Comparison of ENCODE assay signal across 31 cellular contexts in genomic region chr14:56963381-56963780, GRCh38.
"Had no signal": no experiment of that assay in that cellular context is flagged by ENCODE, and none has a peak within 500 bp of the region (broad histone marks: within the 10 kb centered on the region; RNA-seq: fewer than 3 reads in every experiment).

No MANE protein-coding gene starts in this region.

- H3K9me3 ChIP-seq: ascending aorta, pancreas, prostate gland, stomach, thyroid gland, upper lobe of left lung had no signal

- H3K27me3 ChIP-seq: ascending aorta, cardiac muscle cell, pancreas, stomach, thyroid gland, upper lobe of left lung had no signal

- H3K4me3 ChIP-seq: ascending aorta, cardiac muscle cell, pancreas, prostate gland, smooth muscle cell, stomach, thyroid gland, upper lobe of left lung had no signal

- H3K27ac ChIP-seq: ascending aorta, cardiac muscle cell, pancreas, prostate gland, stomach, thyroid gland, upper lobe of left lung had no signal

- H3K36me3 ChIP-seq: ascending aorta, cardiac muscle cell, pancreas, prostate gland, stomach, thyroid gland, upper lobe of left lung had no signal

- DNase-seq: activated CD4-positive, alpha-beta memory T cell treated with anti-CD3 and anti-CD28 coated beads for 36 hours; activated CD4-positive, alpha-beta T cell treated with anti-CD3 and anti-CD28 coated beads, Interleukin-2, amount 10 ng/mL, durations not matched to agents 24 days and 14 days; activated CD4-positive, CD25-positive, alpha-beta regulatory T cell treated with anti-CD3 and anti-CD28 coated beads, Interleukin-2, amount 50 U/mL, for 72 hours; activated CD8-positive, alpha-beta memory T cell treated with anti-CD3 and anti-CD28 coated beads, Interleukin-2, amount 50 U/mL, for 4 hours; activated gamma-delta T cell; activated naive CD4-positive, alpha-beta T cell treated with anti-CD3 and anti-CD28 coated beads, Interleukin-2, amount 10 ng/mL, durations not matched to agents 7 days and 5 days; activated naive CD8-positive, alpha-beta T cell treated with anti-CD3 and anti-CD28 coated beads, Interleukin-2, amount 10 ng/mL, durations not matched to agents 7 days and 5 days; activated T-cell treated with anti-CD3 and anti-CD28 coated beads, Interleukin-2, amount 50 U/mL, for 1 hour; cortex of kidney; effector memory CD8-positive, alpha-beta T cell; foreskin fibroblast; head of caudate nucleus; hippocampal formation; kidney; left colon; mammary epithelial cell; naive thymus-derived CD4-positive, alpha-beta T cell; nucleus accumbens; pancreas; retina; stimulated activated CD4-positive, alpha-beta T cell treated with anti-CD3 and anti-CD28 coated beads, Interleukin-2, amount 100 ng/mL, for 24 hours; stimulated activated naive B cell treated with anti-CD40 and anti-IgM and Interleukin-4, amounts not matched to agents 10 μg/mL and 1 μg/mL and 100 μg/mL, for 72 hours; stomach; T1000; thyroid gland; upper lobe of left lung had no signal

- H3K4me1 ChIP-seq: ascending aorta, pancreas, prostate gland, stomach, thyroid gland, upper lobe of left lung had no signal

- ATAC-seq: effector memory CD8-positive, alpha-beta T cell; left colon; naive thymus-derived CD4-positive, alpha-beta T cell; pancreas; sciatic nerve; stimulated activated naive B cell treated with anti-CD40 and anti-IgM and Interleukin-4, amounts not matched to agents 10 μg/mL and 1 μg/mL and 100 μg/mL, for 72 hours had no signal
